Comparison of ENCODE assay signal across 18 cellular contexts in the genomic region with DNA sequence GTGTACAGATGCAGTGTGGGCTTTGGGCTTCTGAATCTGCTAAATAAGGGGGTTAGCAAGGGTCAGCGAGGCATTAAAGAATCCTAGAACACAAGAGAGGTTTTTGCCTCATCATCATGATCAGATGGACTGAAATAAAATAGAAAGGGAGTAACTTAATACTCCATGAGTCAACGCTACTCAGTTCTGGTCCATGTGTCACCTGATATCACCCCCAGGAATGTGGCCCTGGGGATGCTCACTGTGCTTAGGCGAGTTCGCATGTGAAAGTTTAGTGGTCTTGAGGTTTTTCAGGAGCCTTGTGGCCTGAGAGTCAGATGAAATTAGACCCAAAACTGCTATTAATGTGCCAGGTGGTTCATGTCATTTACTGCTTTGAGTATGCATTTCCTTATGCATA.
A peak's percentile ranks its signal among the peaks of the same experiment; 100 is the strongest.
DNase-seq lines count a peak whose midpoint lies in the region; ATAC-seq and TF ChIP-seq lines count a peak whose summit lies in the region.
"Had no signal": no experiment of that assay in that cellular context is flagged by ENCODE, and none has a peak within 500 bp of the region (broad histone marks: within the 10 kb centered on the region; RNA-seq: fewer than 3 reads in every experiment).

No MANE protein-coding gene starts in this region.

- DNase-seq in AG09309 (ENCODE audit: low read depth): peak; percentile 85
- DNase-seq in HK-2 (ENCODE audit: unreplicated experiment): peak; percentile 2
- DNase-seq in T1000 (lab: John Stamatoyannopoulos, UW): peak; percentile 77
- peak; percentile 0 for DNase-seq in kidney glomerular epithelial cell (lab: John Stamatoyannopoulos, UW)
- no peak for DNase-seq in heart left ventricle
- no peak for DNase-seq in NCI-H1105 treated with DMSO at 0.1 percent for 48 hours (lab: John Stamatoyannopoulos, UW)
- DNase-seq in cortex of kidney (lab: John Stamatoyannopoulos, UW): no peak
- DNase-seq: activated CD8-positive, alpha-beta memory T cell treated with anti-CD3 and anti-CD28 coated beads for 24 hours; body of pancreas; dorsolateral prefrontal cortex; NCI-H1105; NCI-H510A treated with DMSO at 0.1 percent for 48 hours; stimulated activated CD4-positive, alpha-beta T cell treated with anti-CD3 and anti-CD28 coated beads, Interleukin-1b, Interleukin-23, amount 100 ng/mL, for 48 hours; thyroid gland had no signal

- H3K27me3 ChIP-seq in heart left ventricle: peaks cover 0 to 2% (median 0%) of the 10 kb centered on the region in 9 donors
- H3K27me3 ChIP-seq: body of pancreas, thyroid gland had no signal

- H3K27ac ChIP-seq in heart left ventricle: no peak overlapping the region
- H3K27ac ChIP-seq: body of pancreas, C4-2B, dorsolateral prefrontal cortex, thyroid gland had no signal

- H3K9me3 ChIP-seq in heart left ventricle: no peaks in the 10 kb centered on the region
- H3K9me3 ChIP-seq: body of pancreas, thyroid gland had no signal

- no peak for ATAC-seq in heart left ventricle
- ATAC-seq in HG03175 (IDR thresholded peaks at IDR 0.05; ENCODE audit: unreplicated experiment): no peak
- ATAC-seq: body of pancreas, GM12878, HepG2 had no signal

- 59 to 72% (median 63%) methylated on average over 4 of the region's 4 CpGs for whole genome bisulfite sequencing in heart left ventricle, 4 donors

- intact Hi-C loops in heart left ventricle (cut with DNase I): no loop called here

- no peak overlapping the region for H3K4me3 ChIP-seq in AG09309 (ENCODE audit: control insufficient read depth, low read depth, low read length)
- H3K4me3 ChIP-seq in heart left ventricle: no peak overlapping the region
- H3K4me3 ChIP-seq: body of pancreas, dorsolateral prefrontal cortex, GM12878, thyroid gland had no signal

- no peaks in the 10 kb centered on the region for H3K4me1 ChIP-seq in heart left ventricle
- H3K4me1 ChIP-seq: body of pancreas, thyroid gland had no signal

- TF ChIP-seq CTCF in AG09309 (IDR thresholded peaks at IDR 0.05; ENCODE audit: control insufficient read depth, insufficient read depth, low read depth, low read length, missing control alignments) (no peak), heart left ventricle (IDR thresholded peaks at IDR 0.05) (no peak)

- no peaks in the 10 kb centered on the region for H3K36me3 ChIP-seq in heart left ventricle
- H3K36me3 ChIP-seq: thyroid gland had no signal

- no peak for TF ChIP-seq POLR2A in heart left ventricle (IDR thresholded peaks at IDR 0.05)

Comparison
In these comparisons a context has a peak if more than half of its experiments do, and no peak if none do; other contexts are left out.
1. DNase-seq: peak in AG09309 (single experiment), HK-2 (single experiment), T1000 (single experiment) and kidney glomerular epithelial cell (single experiment); none in heart left ventricle (0 of 5), NCI-H1105 treated with DMSO at 0.1 percent for 48 hours (single experiment) and cortex of kidney (single experiment).